Comparison of ENCODE assay signal across 8 cellular contexts in the genomic region with DNA sequence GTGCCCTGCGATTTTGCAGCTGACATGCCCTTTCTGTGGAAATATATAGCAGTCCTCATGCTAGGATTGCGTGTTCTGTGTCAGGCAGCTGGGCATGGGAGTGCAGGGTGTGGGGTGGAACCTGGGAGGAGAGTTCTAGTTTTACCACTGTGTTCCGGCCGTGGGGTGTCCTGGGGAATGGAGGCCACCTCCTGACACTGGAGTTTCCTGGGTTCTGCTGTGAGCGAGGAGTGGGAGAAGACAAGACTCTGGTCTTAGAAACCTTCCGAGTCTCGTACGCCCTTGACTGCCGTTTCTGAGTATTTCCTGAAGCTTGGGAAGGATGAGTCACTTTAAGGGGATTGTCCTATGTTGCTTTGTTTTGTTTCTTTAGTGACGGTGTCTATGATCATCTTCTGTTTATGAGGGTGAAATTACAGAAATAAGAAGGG. TPM values are rescaled to one million over a fixed set of nuclear protein-coding genes. Genes with fewer than 3 reads are reported as not detected.
A peak's percentile ranks its signal among the peaks of the same experiment; 100 is the strongest.
DNase-seq lines count a peak whose midpoint lies in the region; ATAC-seq lines count a peak whose summit lies in the region.

No MANE protein-coding gene starts in this region.

- H3K27ac ChIP-seq in HUES64 (ENCODE audit: low read depth, low read length) (peak overlapping the region; percentile 85), subcutaneous abdominal adipose tissue (ENCODE audit: low read depth, low read length) (peak overlapping the region; percentile 73)

- H3K9ac ChIP-seq in HUES64 (ENCODE audit: low read depth, low read length) (peak overlapping the region; percentile 24; the same call in 1 of the 2 replicates), subcutaneous abdominal adipose tissue (ENCODE audit: low read length in 5 of 5) (peak overlapping the region in 2 of 5 donors; percentile 17 to 40)

- H3K4me1 ChIP-seq in HUES64 (ENCODE audit: insufficient read depth, low read length) (peaks cover 29% of the 10 kb centered on the region), subcutaneous abdominal adipose tissue (ENCODE audit: control insufficient read depth in 5 of 5, insufficient read depth in 5 of 5, low read length in 5 of 5) (peaks cover 15 to 61% (median 49%) of the 10 kb centered on the region in 5 donors)

- WGBS in HUES64 = 73% methylated on average over 10 of the region's 10 CpGs

- DNase-seq in ACHN (peak; percentile 20), astrocyte of the hippocampus (ENCODE audit: low read depth, low spot score) (peak; percentile 65), islet precursor cell (peak; percentile 67), NCI-H2171 (lab: John Stamatoyannopoulos, UW) (no peak), NCI-H1417 (lab: John Stamatoyannopoulos, UW) (no peak)

- H3K36me3 ChIP-seq in HUES64 (ENCODE audit: insufficient read depth, low read length) = no peaks in the 10 kb centered on the region
- peaks cover 3 to 34% (median 25%) of the 10 kb centered on the region in 5 donors for H3K36me3 ChIP-seq in subcutaneous abdominal adipose tissue (ENCODE audit: control insufficient read depth in 5 of 5, insufficient read depth in 5 of 5, low read length in 5 of 5)

- in situ Hi-C loops in ACHN (cut with HindIII; ENCODE audit: low pct_ligation_motif_present, low pct_unique_long_range_greater_than_20kb, low sequenced_read_pairs) = no loop called here

- H3K9me3 ChIP-seq in HUES64 (ENCODE audit: insufficient read depth, low read depth, low read length) (no peaks in the 10 kb centered on the region), subcutaneous abdominal adipose tissue (ENCODE audit: control insufficient read depth in 5 of 5, low read length in 5 of 5) (no peaks in the 10 kb centered on the region)

- no peaks in the 10 kb centered on the region for H3K27me3 ChIP-seq in HUES64 (ENCODE audit: insufficient read depth, low read length)
- no peaks in the 10 kb centered on the region for H3K27me3 ChIP-seq in subcutaneous abdominal adipose tissue (ENCODE audit: control insufficient read depth in 5 of 5, insufficient read depth in 4 of 5, low read length in 5 of 5)

- H3K4me3 ChIP-seq in HUES64 (ENCODE audit: low read length) (no peak overlapping the region), subcutaneous abdominal adipose tissue (ENCODE audit: low read depth in 1 of 5, low read length in 5 of 5) (peak overlapping the region in 4 of 5 donors; percentile 22 to 50 (median 36))

- ATAC-seq in GM18511 (IDR thresholded peaks at IDR 0.05; ENCODE audit: unreplicated experiment) = no peak

RNA-seq across cellular contexts. Expression of gene CD99, which starts 19.0 kb away (rescaled TPM):
- polyA plus RNA-seq in HUES64 (2013, experiment 1 of 2) = 43.2 TPM
- 67.1 TPM for polyA plus RNA-seq in HUES64 (2013, experiment 2 of 2)

RNA-seq across cellular contexts. Expression of gene XG, which starts 41.8 kb away (rescaled TPM):
- polyA plus RNA-seq in HUES64 (2013, experiment 1 of 2) = not detected
- polyA plus RNA-seq in HUES64 (2013, experiment 2 of 2) = not detected

Comparison
In these comparisons a context has a peak if more than half of its experiments do, and no peak if none do; other contexts are left out.
1. DNase-seq: peak in ACHN (single experiment), astrocyte of the hippocampus (single experiment) and islet precursor cell (single experiment); none in NCI-H2171 (single experiment) and NCI-H1417 (0 of 3).